8 cellular contexts compared by ENCODE assay signal in genomic region chr1:43565600-43566360, GRCh38. TPM values are rescaled to one million over a fixed set of nuclear protein-coding genes. Genes with fewer than 3 reads are reported as not detected.
DNase-seq lines count a peak whose midpoint lies in the region; ATAC-seq, FAIRE-seq and TF ChIP-seq lines count a peak whose summit lies in the region.

No MANE protein-coding gene starts in this region.

- peak; percentile 82 for ATAC-seq in SK-N-SH treated with all-trans-retinoic acid at 6 μM for 48 hours
- no peak for ATAC-seq in GM21526 (IDR thresholded peaks at IDR 0.05; ENCODE audit: low FRiP score, unreplicated experiment)

- FAIRE-seq in GM12892 (lab: Jason Lieb, UNC): no peak

- in situ Hi-C loops in brain microvascular endothelial cell (cut with HindIII; ENCODE audit: low pct_ligation_motif_present, low sequenced_read_pairs): no loop called here

- H3K4me3 ChIP-seq in brain microvascular endothelial cell (ENCODE audit: low read depth, low read length): peak overlapping the region; percentile 59

- H3K27me3 ChIP-seq in brain microvascular endothelial cell (replicated peaks): no peaks in the 10 kb centered on the region

- TF ChIP-seq CTCF in brain microvascular endothelial cell (IDR thresholded peaks at IDR 0.05; ENCODE audit: low read depth, low read length, missing control alignments): no peak

- no peaks in the 10 kb centered on the region for H3K36me3 ChIP-seq in brain microvascular endothelial cell (replicated peaks)

- no peak for TF ChIP-seq POLR2A in GM12892 (IDR thresholded peaks at IDR 0.05; ENCODE audit: low read depth, low read length)

- no peak overlapping the region for H3K27ac ChIP-seq in brain microvascular endothelial cell

- peak; percentile 61 for DNase-seq in GM12892 (ENCODE audit: insufficient read length)
- peak; percentile 18 for DNase-seq in brain microvascular endothelial cell
- DNase-seq in iris pigment epithelial cell (ENCODE audit: low read depth): peak; percentile 59
- peak; percentile 18 for DNase-seq in stimulated activated CD4-positive, alpha-beta T cell treated with anti-CD3 and anti-CD28 coated beads, Interleukin-12 subunit alpha, Interleukin-12 subunit beta, amount 100 ng/mL, for 4 hours
- DNase-seq in SKM-1 treated with dmso at 0.1 percent for 144 hours (lab: John Stamatoyannopoulos, UW; ENCODE audit: unreplicated experiment): no peak
- DNase-seq in globus pallidus (ENCODE audit: low spot score): no peak

TF ChIP-seq in SK-N-SH treated with all-trans-retinoic acid at 6 μM for 48 hours, 23 proteins besides CTCF, POLR2A, EP300 and RAD21:
- TF ChIP-seq PATZ1 (CRISPR knock-in tag; IDR thresholded peaks at IDR 0.05; ENCODE audit: borderline replicate concordance) (no peak), ISL1 (CRISPR knock-in tag; IDR thresholded peaks at IDR 0.05) (no peak), TSHZ2 (CRISPR knock-in tag; IDR thresholded peaks at IDR 0.05) (no peak), PPARA (CRISPR knock-in tag; IDR thresholded peaks at IDR 0.05; ENCODE audit: borderline replicate concordance) (no peak), SNAI2 (CRISPR knock-in tag; IDR thresholded peaks at IDR 0.05) (no peak), ZNF565 (CRISPR knock-in tag; conservative IDR thresholded peaks at IDR 0.05; ENCODE audit: low read depth) (no peak), CSDC2 (CRISPR knock-in tag; IDR thresholded peaks at IDR 0.05) (no peak), ZC3H10 (CRISPR knock-in tag; IDR thresholded peaks at IDR 0.05) (no peak), CSRNP3 (CRISPR knock-in tag; IDR thresholded peaks at IDR 0.05) (no peak), ZFP30 (CRISPR knock-in tag; IDR thresholded peaks at IDR 0.05) (no peak), GLIS3 (CRISPR knock-in tag; IDR thresholded peaks at IDR 0.05) (no peak), TOX (CRISPR knock-in tag; IDR thresholded peaks at IDR 0.05; ENCODE audit: borderline replicate concordance) (no peak)

RNA-seq across cellular contexts. Expression of gene PTPRF, which starts 35.1 kb away (rescaled TPM):
- 1.3 TPM for polyA plus RNA-seq in GM12892 (2012; ENCODE audit: missing spikeins)

Comparison
In these comparisons a context has a peak if more than half of its experiments do, and no peak if none do; other contexts are left out.
1. DNase-seq: peak in GM12892 (single experiment), brain microvascular endothelial cell (single experiment), iris pigment epithelial cell (single experiment) and stimulated activated CD4-positive, alpha-beta T cell treated with anti-CD3 and anti-CD28 coated beads, Interleukin-12 subunit alpha, Interleukin-12 subunit beta, amount 100 ng/mL, for 4 hours (single experiment); none in SKM-1 treated with dmso at 0.1 percent for 144 hours (single experiment) and globus pallidus (single experiment).